ENCODE assay signal across 18 cellular contexts in genomic region chrX:150475466-150475865, GRCh38.
DNase-seq lines count a peak whose midpoint lies in the region; ATAC-seq and TF ChIP-seq lines count a peak whose summit lies in the region.
"Had no signal": no experiment of that assay in that cellular context is flagged by ENCODE, and none has a peak within 500 bp of the region (broad histone marks: within the 10 kb centered on the region; RNA-seq: fewer than 3 reads in every experiment).

No MANE protein-coding gene starts in this region.

- H3K4me2 ChIP-seq in BLaER1 treated with 17β-estradiol and CSF1 and Interleukin-3, amounts not matched to agents 10 nM and 100 nM: peak overlapping the region in 7 of 11 experiments; percentile 21 to 92 (median 75); a peak in 12 of 22 replicates
- H3K4me2 ChIP-seq: SK-N-SH had no signal

- H3K36me3 ChIP-seq in BLaER1 treated with 17β-estradiol and CSF1 and Interleukin-3, amounts not matched to agents 10 nM and 100 nM: no peaks in the 10 kb centered on the region
- H3K36me3 ChIP-seq: HAP-1 had no signal

- H3K27ac ChIP-seq in BLaER1 treated with 17β-estradiol and CSF1 and Interleukin-3, amounts not matched to agents 10 nM and 100 nM: no peak overlapping the region
- H3K27ac ChIP-seq: GM23248 had no signal

- no peaks in the 10 kb centered on the region for H3K9me3 ChIP-seq in BLaER1 treated with 17β-estradiol and CSF1 and Interleukin-3, amounts not matched to agents 10 nM and 100 nM (replicated peaks in 1 of 11)
- H3K9me3 ChIP-seq: HAP-1, SK-N-SH had no signal

- no peaks in the 10 kb centered on the region for H4K20me1 ChIP-seq in BLaER1 treated with 17β-estradiol and CSF1 and Interleukin-3, amounts not matched to agents 10 nM and 100 nM

- in situ Hi-C loops in SK-MEL-5 (cut with HindIII; ENCODE audit: low pct_unique_long_range_greater_than_20kb, low sequenced_read_pairs): no loop called here

- no peak overlapping the region for H3K9ac ChIP-seq in BLaER1 treated with 17β-estradiol and CSF1 and Interleukin-3, amounts not matched to agents 10 nM and 100 nM
- H3K9ac ChIP-seq: GM23248, SK-N-SH had no signal

- no peak for ATAC-seq in GM18502 (IDR thresholded peaks at IDR 0.05; ENCODE audit: poor library complexity, unreplicated experiment)

- H3K4me3 ChIP-seq in BLaER1 treated with 17β-estradiol and CSF1 and Interleukin-3, amounts not matched to agents 10 nM and 100 nM: no peak overlapping the region
- no peak overlapping the region for H3K4me3 ChIP-seq in fibroblast of mammary gland (ENCODE audit: control insufficient read depth, low read depth, low read length)
- no peak overlapping the region for H3K4me3 ChIP-seq in skeletal muscle cell (ENCODE audit: low read depth, low read length)
- H3K4me3 ChIP-seq: GM23248, HAP-1 had no signal

- H3K27me3 ChIP-seq in BLaER1 treated with 17β-estradiol and CSF1 and Interleukin-3, amounts not matched to agents 10 nM and 100 nM: peaks cover 0 to 21% (median 0%) of the 10 kb centered on the region in 11 experiments; a peak in 4 of 22 replicates

- peaks cover 24 to 73% (median 60%) of the 10 kb centered on the region in 10 experiments for H3K4me1 ChIP-seq in BLaER1 treated with 17β-estradiol and CSF1 and Interleukin-3, amounts not matched to agents 10 nM and 100 nM
- H3K4me1 ChIP-seq: HAP-1 had no signal

- TF ChIP-seq CTCF in fibroblast of mammary gland (conservative IDR thresholded peaks at IDR 0.05; ENCODE audit: control insufficient read depth, insufficient read depth, low read depth, low read length): no peak

- DNase-seq in SK-MEL-5 (ENCODE audit: low read depth, low spot score) (peak; percentile 39), fibroblast of mammary gland (ENCODE audit: low read depth) (peak; percentile 55), skeletal muscle cell (ENCODE audit: low read depth) (peak; percentile 11), iPS-NIHi7 (ENCODE audit: extremely low spot score) (no peak), HuH-7.5 (ENCODE audit: low spot score) (no peak), NCI-H446 treated with DMSO at 0.1 percent for 48 hours (lab: John Stamatoyannopoulos, UW) (no peak)
- DNase-seq: AML-193, GM23248, NCI-H1417, NCI-H187, NCI-H2107, NCI-H510A treated with DMSO at 0.1 percent for 48 hours, NCI-H774, SHP77, SK-N-SH had no signal

Comparison
In these comparisons a context has a peak if more than half of its experiments do, and no peak if none do; other contexts are left out.
1. DNase-seq: peak in SK-MEL-5 (single experiment), fibroblast of mammary gland (single experiment) and skeletal muscle cell (single experiment); none in iPS-NIHi7 (single experiment), HuH-7.5 (single experiment) and NCI-H446 treated with DMSO at 0.1 percent for 48 hours (single experiment).